In the genomic region with DNA sequence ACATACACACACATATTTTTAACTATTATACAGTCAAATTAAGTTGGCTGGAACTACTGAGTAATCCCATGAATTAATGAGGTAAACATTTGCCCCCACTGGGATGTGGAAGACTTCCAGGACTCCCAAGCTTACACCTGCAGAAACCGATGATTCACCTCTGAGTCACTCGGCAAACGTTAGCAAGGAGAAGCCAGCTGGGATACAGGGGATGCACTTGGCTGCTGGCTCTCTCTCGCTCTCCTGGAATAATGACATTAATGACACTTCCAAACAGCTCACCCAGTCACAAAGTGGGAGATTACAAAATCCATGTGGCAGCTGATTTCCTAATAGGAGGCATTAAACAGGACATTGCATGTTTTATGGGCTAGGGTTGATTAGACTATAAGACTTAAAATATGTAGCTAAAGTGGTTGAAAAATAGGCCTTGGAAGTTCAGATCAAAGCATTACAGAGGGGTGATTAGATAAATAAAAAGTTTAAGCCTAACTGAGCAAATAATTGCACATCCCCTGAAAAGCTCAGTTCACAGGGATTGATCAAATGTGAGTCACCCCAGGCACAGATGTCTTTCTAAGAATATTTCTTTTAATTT, we compare ENCODE assay signal across 10 cellular contexts.
DNase-seq lines count a peak whose midpoint lies in the region; ATAC-seq and TF ChIP-seq lines count a peak whose summit lies in the region.
"Had no signal": no experiment of that assay in that cellular context is flagged by ENCODE, and none has a peak within 500 bp of the region (broad histone marks: within the 10 kb centered on the region; RNA-seq: fewer than 3 reads in every experiment).

No MANE protein-coding gene starts in this region.

- H3K4me3 Mint-ChIP-seq in activated CD8-positive, alpha-beta T cell treated with anti-CD3 and anti-CD28 coated beads for 36 hours, result no peak overlapping the region
- H3K4me3 Mint-ChIP-seq: activated naive CD8-positive, alpha-beta T cell had no signal

- DNase-seq in GM23248 (peak; percentile 6), NCI-H2196 treated with DMSO at 0.1 percent for 48 hours (lab: John Stamatoyannopoulos, UW; ENCODE audit: unreplicated experiment) (peak; percentile 96), mammary epithelial cell (peak; percentile 98), myocyte (ENCODE audit: low read depth) (peak; percentile 58), AML-193 (lab: John Stamatoyannopoulos, UW) (no peak)
- DNase-seq in activated CD8-positive, alpha-beta T cell treated with anti-CD3 and anti-CD28 coated beads for 36 hours, result no peak
- no peak for DNase-seq in stimulated activated CD4-positive, alpha-beta T cell treated with anti-CD3 and anti-CD28 coated beads, Interleukin-1b, Interleukin-23, amount 100 ng/mL, for 48 hours

- no peaks in the 10 kb centered on the region for H3K36me3 ChIP-seq in GM23248 (ENCODE audit: low read depth)
- H3K36me3 ChIP-seq in mammary epithelial cell (ENCODE audit: insufficient read depth, low read length), result no peaks in the 10 kb centered on the region
- H3K36me3 ChIP-seq: tibial nerve had no signal

- H3K9me3 Mint-ChIP-seq in activated CD8-positive, alpha-beta T cell treated with anti-CD3 and anti-CD28 coated beads for 36 hours, result no peaks in the 10 kb centered on the region

- intact Hi-C loops in mammary epithelial cell (cut with micrococcal nuclease), result loop anchor here (1.0 kb wide), 1 partner anchor 30 kb away; no protein-coding TSS in a partner anchor
- intact Hi-C loops in activated CD8-positive, alpha-beta T cell treated with anti-CD3 and anti-CD28 coated beads for 36 hours (cut with micrococcal nuclease), result no loop called here

- ATAC-seq in activated CD8-positive, alpha-beta T cell treated with anti-CD3 and anti-CD28 coated beads for 36 hours, result no peak
- ATAC-seq in GM21423 (IDR thresholded peaks at IDR 0.05; ENCODE audit: unreplicated experiment), result no peak

- no peaks in the 10 kb centered on the region for H3K4me1 Mint-ChIP-seq in activated CD8-positive, alpha-beta T cell treated with anti-CD3 and anti-CD28 coated beads for 36 hours (ENCODE audit: low read depth)

- H3K79me2 ChIP-seq in GM23248 (ENCODE audit: insufficient read depth) (no peaks in the 10 kb centered on the region), mammary epithelial cell (ENCODE audit: insufficient read depth, low read length) (no peaks in the 10 kb centered on the region)

- no peaks in the 10 kb centered on the region for H3K4me1 ChIP-seq in GM23248 (ENCODE audit: insufficient read depth)
- H3K4me1 ChIP-seq in mammary epithelial cell (ENCODE audit: insufficient read depth, low read length), result peaks cover 16% of the 10 kb centered on the region
- H3K4me1 ChIP-seq: tibial nerve had no signal

- no peaks in the 10 kb centered on the region for H3K36me3 Mint-ChIP-seq in activated CD8-positive, alpha-beta T cell treated with anti-CD3 and anti-CD28 coated beads for 36 hours (ENCODE audit: low read depth)
- H3K36me3 Mint-ChIP-seq: activated naive CD8-positive, alpha-beta T cell had no signal

- H3K27me3 Mint-ChIP-seq in activated CD8-positive, alpha-beta T cell treated with anti-CD3 and anti-CD28 coated beads for 36 hours, result no peaks in the 10 kb centered on the region
- H3K27me3 Mint-ChIP-seq: activated naive CD8-positive, alpha-beta T cell had no signal

- POLR2A ChIA-PET in activated CD8-positive, alpha-beta T cell treated with anti-CD3 and anti-CD28 coated beads for 36 hours (lab: Charles Lee), result no interaction called here

- no peak for TF ChIP-seq CTCF in mammary epithelial cell (conservative IDR thresholded peaks at IDR 0.05 in 1 of 2, IDR thresholded peaks at IDR 0.05 in 1 of 2; ENCODE audit: extremely low read depth in 1 of 2, insufficient read depth in 1 of 2, low read depth in 1 of 2, low read length in 2 of 2)
- no peak for TF ChIP-seq CTCF in activated CD8-positive, alpha-beta T cell treated with anti-CD3 and anti-CD28 coated beads for 36 hours (IDR thresholded peaks at IDR 0.05)

- H2AFZ ChIP-seq in GM23248 (no peak overlapping the region), mammary epithelial cell (ENCODE audit: low read depth, low read length) (no peak overlapping the region)

- 20 to 23% methylated on average over 4 of the region's 4 CpGs for WGBS in GM23248 (ENCODE audit: low coverage in 1 of 2, low lambda C conversion rate in 2 of 2, missing lambda C conversion rate in 2 of 2), 2 experiments
- 2% methylated on average over 4 of the region's 4 CpGs for WGBS in mammary epithelial cell (ENCODE audit: low coverage, missing lambda C conversion rate)

- H3K27me3 ChIP-seq in GM23248 (replicated peaks; ENCODE audit: insufficient read depth) (no peaks in the 10 kb centered on the region), mammary epithelial cell (ENCODE audit: insufficient read depth, low read length) (no peaks in the 10 kb centered on the region)
- H3K27me3 ChIP-seq: tibial nerve had no signal

- H4K20me1 ChIP-seq in GM23248 (ENCODE audit: insufficient read depth) (no peaks in the 10 kb centered on the region), mammary epithelial cell (ENCODE audit: insufficient read depth, low read length) (no peaks in the 10 kb centered on the region)

- dilution Hi-C loops in mammary epithelial cell (cut with HindIII; ENCODE audit: low sequenced_read_pairs), result no loop called here

- H3K27ac Mint-ChIP-seq in activated CD8-positive, alpha-beta T cell treated with anti-CD3 and anti-CD28 coated beads for 36 hours, result no peak overlapping the region
- H3K27ac Mint-ChIP-seq: activated naive CD8-positive, alpha-beta T cell had no signal

- H3K4me3 ChIP-seq in GM23248 (no peak overlapping the region), mammary epithelial cell (replicated peaks in 1 of 3; ENCODE audit: insufficient read depth in 1 of 3, low read depth in 2 of 3, low read length in 3 of 3) (no peak overlapping the region)
- H3K4me3 ChIP-seq: tibial nerve had no signal

- H3K9ac ChIP-seq in GM23248 (no peak overlapping the region), mammary epithelial cell (ENCODE audit: insufficient read depth, low read length) (no peak overlapping the region)

- CTCF ChIA-PET in mammary epithelial cell (lab: Charles Lee; ENCODE audit: low non-redundant PET), result no interaction called here
- CTCF ChIA-PET in activated CD8-positive, alpha-beta T cell treated with anti-CD3 and anti-CD28 coated beads for 36 hours (lab: Charles Lee), result no interaction called here

- in situ Hi-C loops in GM23248 (cut with MboI) (no loop called here), mammary epithelial cell (cut with MboI; ENCODE audit: low sequenced_read_pairs in 2 of 2) (no loop called here)

- no peaks in the 10 kb centered on the region for H3K9me2 ChIP-seq in GM23248 (ENCODE audit: insufficient read depth)

- H3K4me2 ChIP-seq in GM23248 (ENCODE audit: unreplicated experiment), result no peak overlapping the region
- peak overlapping the region; percentile 1 for H3K4me2 ChIP-seq in mammary epithelial cell (ENCODE audit: insufficient read depth, low read depth, low read length)

- no peaks in the 10 kb centered on the region for H3K9me3 ChIP-seq in GM23248 (ENCODE audit: low read depth)
- H3K9me3 ChIP-seq in mammary epithelial cell (replicated peaks; ENCODE audit: insufficient read depth, low read length), result no peaks in the 10 kb centered on the region
- H3K9me3 ChIP-seq: tibial nerve had no signal

- BruUV-seq in mammary epithelial cell (replicated peaks; lab: Mats Ljungman, UMichigan), result no TSS peak

- H3F3A ChIP-seq in GM23248 (ENCODE audit: insufficient read depth), result no peaks in the 10 kb centered on the region

- H3K27ac ChIP-seq in GM23248, result no peak overlapping the region
- peak overlapping the region; percentile 55 for H3K27ac ChIP-seq in mammary epithelial cell (ENCODE audit: insufficient read depth, low read depth, low read length)
- H3K27ac ChIP-seq: tibial nerve had no signal

Comparison
In these comparisons a context has a peak if more than half of its experiments do, and no peak if none do; other contexts are left out.
1. DNase-seq: peak in GM23248 (single experiment), NCI-H2196 treated with DMSO at 0.1 percent for 48 hours (single experiment), mammary epithelial cell (single experiment) and myocyte (single experiment); none in AML-193 (0 of 2), activated CD8-positive, alpha-beta T cell treated with anti-CD3 and anti-CD28 coated beads for 36 hours (single experiment) and stimulated activated CD4-positive, alpha-beta T cell treated with anti-CD3 and anti-CD28 coated beads, Interleukin-1b, Interleukin-23, amount 100 ng/mL, for 48 hours (single experiment).